Comparison of ENCODE assay signal across 11 cellular contexts in genomic region chr3:186887507-186887938, GRCh38. TPM values are rescaled to one million over a fixed set of nuclear protein-coding genes. Genes with fewer than 3 reads are reported as not detected.
"Had no signal": no experiment of that assay in that cellular context is flagged by ENCODE, and none has a peak within 500 bp of the region (broad histone marks: within the 10 kb centered on the region; RNA-seq: fewer than 3 reads in every experiment).

No MANE protein-coding gene starts in this region.

RNA-seq across cellular contexts. Expression of gene ADIPOQ, which starts 45.0 kb away (rescaled TPM):
- total RNA-seq: dermis microvascular lymphatic vessel endothelial cell; endodermal cell; esophagus squamous epithelium; glomerular endothelial cell; hepatocyte; kidney; left lobe of liver; liver; mammary epithelial cell; naive thymus-derived CD4-positive, alpha-beta T cell had no signal
- polyA plus RNA-seq: hepatocyte; immature natural killer cell; mammary epithelial cell; naive thymus-derived CD4-positive, alpha-beta T cell had no signal
